Comparison of ENCODE assay signal across 1 cellular context in the genomic region with DNA sequence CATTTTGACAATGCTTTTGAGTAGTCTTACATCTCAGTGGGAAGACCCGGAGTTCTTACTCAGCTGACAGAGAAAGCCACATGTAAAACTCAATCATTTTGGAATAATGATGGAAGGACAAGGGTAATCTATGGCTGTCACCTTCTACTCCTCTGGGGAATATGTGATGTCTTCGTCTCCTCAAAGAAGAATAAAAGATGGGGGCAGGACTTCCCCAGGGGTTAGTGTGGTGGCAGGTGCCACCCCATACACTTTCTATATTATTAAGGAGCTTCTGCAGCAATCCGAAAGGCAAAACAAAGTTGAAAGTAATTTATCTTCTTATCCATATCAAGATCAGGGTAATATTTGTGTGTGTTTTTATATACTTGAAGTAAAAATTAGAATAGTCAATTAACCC.
TF ChIP-seq lines count a peak whose summit lies in the region.

No MANE protein-coding gene starts in this region.

TF ChIP-seq in GM12878, 131 proteins besides CTCF, POLR2A, EP300 and RAD21 (continued from another document):
- TF ChIP-seq, protein P1, sequence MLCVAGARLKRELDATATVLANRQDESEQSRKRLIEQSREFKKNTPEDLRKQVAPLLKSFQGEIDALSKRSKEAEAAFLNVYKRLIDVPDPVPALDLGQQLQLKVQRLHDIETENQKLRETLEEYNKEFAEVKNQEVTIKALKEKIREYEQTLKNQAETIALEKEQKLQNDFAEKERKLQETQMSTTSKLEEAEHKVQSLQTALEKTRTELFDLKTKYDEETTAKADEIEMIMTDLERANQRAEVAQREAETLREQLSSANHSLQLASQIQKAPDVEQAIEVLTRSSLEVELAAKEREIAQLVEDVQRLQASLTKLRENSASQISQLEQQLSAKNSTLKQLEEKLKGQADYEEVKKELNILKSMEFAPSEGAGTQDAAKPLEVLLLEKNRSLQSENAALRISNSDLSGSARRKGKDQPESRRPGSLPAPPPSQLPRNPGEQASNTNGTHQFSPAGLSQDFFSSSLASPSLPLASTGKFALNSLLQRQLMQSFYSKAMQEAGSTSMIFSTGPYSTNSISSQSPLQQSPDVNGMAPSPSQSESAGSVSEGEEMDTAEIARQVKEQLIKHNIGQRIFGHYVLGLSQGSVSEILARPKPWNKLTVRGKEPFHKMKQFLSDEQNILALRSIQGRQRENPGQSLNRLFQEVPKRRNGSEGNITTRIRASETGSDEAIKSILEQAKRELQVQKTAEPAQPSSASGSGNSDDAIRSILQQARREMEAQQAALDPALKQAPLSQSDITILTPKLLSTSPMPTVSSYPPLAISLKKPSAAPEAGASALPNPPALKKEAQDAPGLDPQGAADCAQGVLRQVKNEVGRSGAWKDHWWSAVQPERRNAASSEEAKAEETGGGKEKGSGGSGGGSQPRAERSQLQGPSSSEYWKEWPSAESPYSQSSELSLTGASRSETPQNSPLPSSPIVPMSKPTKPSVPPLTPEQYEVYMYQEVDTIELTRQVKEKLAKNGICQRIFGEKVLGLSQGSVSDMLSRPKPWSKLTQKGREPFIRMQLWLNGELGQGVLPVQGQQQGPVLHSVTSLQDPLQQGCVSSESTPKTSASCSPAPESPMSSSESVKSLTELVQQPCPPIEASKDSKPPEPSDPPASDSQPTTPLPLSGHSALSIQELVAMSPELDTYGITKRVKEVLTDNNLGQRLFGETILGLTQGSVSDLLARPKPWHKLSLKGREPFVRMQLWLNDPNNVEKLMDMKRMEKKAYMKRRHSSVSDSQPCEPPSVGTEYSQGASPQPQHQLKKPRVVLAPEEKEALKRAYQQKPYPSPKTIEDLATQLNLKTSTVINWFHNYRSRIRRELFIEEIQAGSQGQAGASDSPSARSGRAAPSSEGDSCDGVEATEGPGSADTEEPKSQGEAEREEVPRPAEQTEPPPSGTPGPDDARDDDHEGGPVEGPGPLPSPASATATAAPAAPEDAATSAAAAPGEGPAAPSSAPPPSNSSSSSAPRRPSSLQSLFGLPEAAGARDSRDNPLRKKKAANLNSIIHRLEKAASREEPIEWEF (IDR thresholded peaks at IDR 0.05; ENCODE audit: insufficient replicate concordance, low read depth, low read length) = no peak
- TF ChIP-seq CHD1 (IDR thresholded peaks at IDR 0.05; ENCODE audit: low read depth, low read length) = no peak
- peak; percentile 85 to 86 for TF ChIP-seq BHLHE40 (IDR thresholded peaks at IDR 0.05; ENCODE audit: borderline replicate concordance in 1 of 2, low read depth in 2 of 2, low read length in 1 of 2)
- no peak for TF ChIP-seq SP1 (IDR thresholded peaks at IDR 0.05; ENCODE audit: low read depth, low read length)
- no peak for TF ChIP-seq NRF1 (conservative IDR thresholded peaks at IDR 0.05; ENCODE audit: low read depth, low read length)
- no peak for TF ChIP-seq SMAD5 (IDR thresholded peaks at IDR 0.05; ENCODE audit: low read depth)
- TF ChIP-seq, protein P2, sequence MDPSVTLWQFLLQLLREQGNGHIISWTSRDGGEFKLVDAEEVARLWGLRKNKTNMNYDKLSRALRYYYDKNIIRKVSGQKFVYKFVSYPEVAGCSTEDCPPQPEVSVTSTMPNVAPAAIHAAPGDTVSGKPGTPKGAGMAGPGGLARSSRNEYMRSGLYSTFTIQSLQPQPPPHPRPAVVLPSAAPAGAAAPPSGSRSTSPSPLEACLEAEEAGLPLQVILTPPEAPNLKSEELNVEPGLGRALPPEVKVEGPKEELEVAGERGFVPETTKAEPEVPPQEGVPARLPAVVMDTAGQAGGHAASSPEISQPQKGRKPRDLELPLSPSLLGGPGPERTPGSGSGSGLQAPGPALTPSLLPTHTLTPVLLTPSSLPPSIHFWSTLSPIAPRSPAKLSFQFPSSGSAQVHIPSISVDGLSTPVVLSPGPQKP (IDR thresholded peaks at IDR 0.05; ENCODE audit: low read depth, low read length) = no peak
- peak; percentile 87 for TF ChIP-seq MEF2B (IDR thresholded peaks at IDR 0.05; ENCODE audit: partially characterized antibody, poor library complexity, severe bottlenecking)
- TF ChIP-seq, protein P3, sequence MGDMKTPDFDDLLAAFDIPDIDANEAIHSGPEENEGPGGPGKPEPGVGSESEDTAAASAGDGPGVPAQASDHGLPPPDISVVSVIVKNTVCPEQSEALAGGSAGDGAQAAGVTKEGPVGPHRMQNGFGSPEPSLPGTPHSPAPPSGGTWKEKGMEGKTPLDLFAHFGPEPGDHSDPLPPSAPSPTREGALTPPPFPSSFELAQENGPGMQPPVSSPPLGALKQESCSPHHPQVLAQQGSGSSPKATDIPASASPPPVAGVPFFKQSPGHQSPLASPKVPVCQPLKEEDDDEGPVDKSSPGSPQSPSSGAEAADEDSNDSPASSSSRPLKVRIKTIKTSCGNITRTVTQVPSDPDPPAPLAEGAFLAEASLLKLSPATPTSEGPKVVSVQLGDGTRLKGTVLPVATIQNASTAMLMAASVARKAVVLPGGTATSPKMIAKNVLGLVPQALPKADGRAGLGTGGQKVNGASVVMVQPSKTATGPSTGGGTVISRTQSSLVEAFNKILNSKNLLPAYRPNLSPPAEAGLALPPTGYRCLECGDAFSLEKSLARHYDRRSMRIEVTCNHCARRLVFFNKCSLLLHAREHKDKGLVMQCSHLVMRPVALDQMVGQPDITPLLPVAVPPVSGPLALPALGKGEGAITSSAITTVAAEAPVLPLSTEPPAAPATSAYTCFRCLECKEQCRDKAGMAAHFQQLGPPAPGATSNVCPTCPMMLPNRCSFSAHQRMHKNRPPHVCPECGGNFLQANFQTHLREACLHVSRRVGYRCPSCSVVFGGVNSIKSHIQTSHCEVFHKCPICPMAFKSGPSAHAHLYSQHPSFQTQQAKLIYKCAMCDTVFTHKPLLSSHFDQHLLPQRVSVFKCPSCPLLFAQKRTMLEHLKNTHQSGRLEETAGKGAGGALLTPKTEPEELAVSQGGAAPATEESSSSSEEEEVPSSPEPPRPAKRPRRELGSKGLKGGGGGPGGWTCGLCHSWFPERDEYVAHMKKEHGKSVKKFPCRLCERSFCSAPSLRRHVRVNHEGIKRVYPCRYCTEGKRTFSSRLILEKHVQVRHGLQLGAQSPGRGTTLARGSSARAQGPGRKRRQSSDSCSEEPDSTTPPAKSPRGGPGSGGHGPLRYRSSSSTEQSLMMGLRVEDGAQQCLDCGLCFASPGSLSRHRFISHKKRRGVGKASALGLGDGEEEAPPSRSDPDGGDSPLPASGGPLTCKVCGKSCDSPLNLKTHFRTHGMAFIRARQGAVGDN (IDR thresholded peaks at IDR 0.05) = no peak
- TF ChIP-seq ZNF207 (IDR thresholded peaks at IDR 0.05; ENCODE audit: borderline replicate concordance) = no peak
- TF ChIP-seq NFIC (IDR thresholded peaks at IDR 0.05; ENCODE audit: low read depth, low read length) = no peak
- TF ChIP-seq JUND (IDR thresholded peaks at IDR 0.05; ENCODE audit: low read depth, low read length) = no peak
- TF ChIP-seq, protein P4, sequence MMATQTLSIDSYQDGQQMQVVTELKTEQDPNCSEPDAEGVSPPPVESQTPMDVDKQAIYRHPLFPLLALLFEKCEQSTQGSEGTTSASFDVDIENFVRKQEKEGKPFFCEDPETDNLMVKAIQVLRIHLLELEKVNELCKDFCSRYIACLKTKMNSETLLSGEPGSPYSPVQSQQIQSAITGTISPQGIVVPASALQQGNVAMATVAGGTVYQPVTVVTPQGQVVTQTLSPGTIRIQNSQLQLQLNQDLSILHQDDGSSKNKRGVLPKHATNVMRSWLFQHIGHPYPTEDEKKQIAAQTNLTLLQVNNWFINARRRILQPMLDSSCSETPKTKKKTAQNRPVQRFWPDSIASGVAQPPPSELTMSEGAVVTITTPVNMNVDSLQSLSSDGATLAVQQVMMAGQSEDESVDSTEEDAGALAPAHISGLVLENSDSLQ (IDR thresholded peaks at IDR 0.05) = 0 out of 2 replicates have a peak, but pooled peaks have one; percentile 20
- no peak for TF ChIP-seq NR2C1 (IDR thresholded peaks at IDR 0.05)
- TF ChIP-seq MTA3 (IDR thresholded peaks at IDR 0.05; ENCODE audit: borderline replicate concordance, low read length) = no peak
- no peak for TF ChIP-seq TCF12 (IDR thresholded peaks at IDR 0.05; ENCODE audit: low read depth, low read length)
- TF ChIP-seq MYB (IDR thresholded peaks at IDR 0.05; ENCODE audit: borderline replicate concordance, low read depth, low read length) = no peak
- no peak for TF ChIP-seq GATAD2B (conservative IDR thresholded peaks at IDR 0.05; ENCODE audit: low read depth)
- no peak for TF ChIP-seq EED (IDR thresholded peaks at IDR 0.05; ENCODE audit: low read depth)
- TF ChIP-seq, protein P5, sequence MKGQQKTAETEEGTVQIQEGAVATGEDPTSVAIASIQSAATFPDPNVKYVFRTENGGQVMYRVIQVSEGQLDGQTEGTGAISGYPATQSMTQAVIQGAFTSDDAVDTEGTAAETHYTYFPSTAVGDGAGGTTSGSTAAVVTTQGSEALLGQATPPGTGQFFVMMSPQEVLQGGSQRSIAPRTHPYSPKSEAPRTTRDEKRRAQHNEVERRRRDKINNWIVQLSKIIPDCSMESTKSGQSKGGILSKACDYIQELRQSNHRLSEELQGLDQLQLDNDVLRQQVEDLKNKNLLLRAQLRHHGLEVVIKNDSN (IDR thresholded peaks at IDR 0.05; ENCODE audit: borderline replicate concordance, extremely low read length, insufficient read depth, low read depth, low read length) = no peak
- TF ChIP-seq, protein P6, sequence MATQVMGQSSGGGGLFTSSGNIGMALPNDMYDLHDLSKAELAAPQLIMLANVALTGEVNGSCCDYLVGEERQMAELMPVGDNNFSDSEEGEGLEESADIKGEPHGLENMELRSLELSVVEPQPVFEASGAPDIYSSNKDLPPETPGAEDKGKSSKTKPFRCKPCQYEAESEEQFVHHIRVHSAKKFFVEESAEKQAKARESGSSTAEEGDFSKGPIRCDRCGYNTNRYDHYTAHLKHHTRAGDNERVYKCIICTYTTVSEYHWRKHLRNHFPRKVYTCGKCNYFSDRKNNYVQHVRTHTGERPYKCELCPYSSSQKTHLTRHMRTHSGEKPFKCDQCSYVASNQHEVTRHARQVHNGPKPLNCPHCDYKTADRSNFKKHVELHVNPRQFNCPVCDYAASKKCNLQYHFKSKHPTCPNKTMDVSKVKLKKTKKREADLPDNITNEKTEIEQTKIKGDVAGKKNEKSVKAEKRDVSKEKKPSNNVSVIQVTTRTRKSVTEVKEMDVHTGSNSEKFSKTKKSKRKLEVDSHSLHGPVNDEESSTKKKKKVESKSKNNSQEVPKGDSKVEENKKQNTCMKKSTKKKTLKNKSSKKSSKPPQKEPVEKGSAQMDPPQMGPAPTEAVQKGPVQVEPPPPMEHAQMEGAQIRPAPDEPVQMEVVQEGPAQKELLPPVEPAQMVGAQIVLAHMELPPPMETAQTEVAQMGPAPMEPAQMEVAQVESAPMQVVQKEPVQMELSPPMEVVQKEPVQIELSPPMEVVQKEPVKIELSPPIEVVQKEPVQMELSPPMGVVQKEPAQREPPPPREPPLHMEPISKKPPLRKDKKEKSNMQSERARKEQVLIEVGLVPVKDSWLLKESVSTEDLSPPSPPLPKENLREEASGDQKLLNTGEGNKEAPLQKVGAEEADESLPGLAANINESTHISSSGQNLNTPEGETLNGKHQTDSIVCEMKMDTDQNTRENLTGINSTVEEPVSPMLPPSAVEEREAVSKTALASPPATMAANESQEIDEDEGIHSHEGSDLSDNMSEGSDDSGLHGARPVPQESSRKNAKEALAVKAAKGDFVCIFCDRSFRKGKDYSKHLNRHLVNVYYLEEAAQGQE (IDR thresholded peaks at IDR 0.05; ENCODE audit: low read depth, low read length) = no peak
- TF ChIP-seq, protein P7, sequence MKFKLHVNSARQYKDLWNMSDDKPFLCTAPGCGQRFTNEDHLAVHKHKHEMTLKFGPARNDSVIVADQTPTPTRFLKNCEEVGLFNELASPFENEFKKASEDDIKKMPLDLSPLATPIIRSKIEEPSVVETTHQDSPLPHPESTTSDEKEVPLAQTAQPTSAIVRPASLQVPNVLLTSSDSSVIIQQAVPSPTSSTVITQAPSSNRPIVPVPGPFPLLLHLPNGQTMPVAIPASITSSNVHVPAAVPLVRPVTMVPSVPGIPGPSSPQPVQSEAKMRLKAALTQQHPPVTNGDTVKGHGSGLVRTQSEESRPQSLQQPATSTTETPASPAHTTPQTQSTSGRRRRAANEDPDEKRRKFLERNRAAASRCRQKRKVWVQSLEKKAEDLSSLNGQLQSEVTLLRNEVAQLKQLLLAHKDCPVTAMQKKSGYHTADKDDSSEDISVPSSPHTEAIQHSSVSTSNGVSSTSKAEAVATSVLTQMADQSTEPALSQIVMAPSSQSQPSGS (IDR thresholded peaks at IDR 0.05; ENCODE audit: low read length) = no peak
- TF ChIP-seq, protein P8, sequence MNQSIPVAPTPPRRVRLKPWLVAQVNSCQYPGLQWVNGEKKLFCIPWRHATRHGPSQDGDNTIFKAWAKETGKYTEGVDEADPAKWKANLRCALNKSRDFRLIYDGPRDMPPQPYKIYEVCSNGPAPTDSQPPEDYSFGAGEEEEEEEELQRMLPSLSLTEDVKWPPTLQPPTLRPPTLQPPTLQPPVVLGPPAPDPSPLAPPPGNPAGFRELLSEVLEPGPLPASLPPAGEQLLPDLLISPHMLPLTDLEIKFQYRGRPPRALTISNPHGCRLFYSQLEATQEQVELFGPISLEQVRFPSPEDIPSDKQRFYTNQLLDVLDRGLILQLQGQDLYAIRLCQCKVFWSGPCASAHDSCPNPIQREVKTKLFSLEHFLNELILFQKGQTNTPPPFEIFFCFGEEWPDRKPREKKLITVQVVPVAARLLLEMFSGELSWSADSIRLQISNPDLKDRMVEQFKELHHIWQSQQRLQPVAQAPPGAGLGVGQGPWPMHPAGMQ (IDR thresholded peaks at IDR 0.05; ENCODE audit: borderline replicate concordance) = no peak
TF ChIP-seq in GM12878: peak in this region for 14.
